Comparison of ENCODE assay signal across 14 cellular contexts in genomic region chr10:124906551-124907001, GRCh38. TPM values are rescaled to one million over a fixed set of nuclear protein-coding genes. Genes with fewer than 3 reads are reported as not detected.
A peak's percentile ranks its signal among the peaks of the same experiment; 100 is the strongest.
DNase-seq lines count a peak whose midpoint lies in the region; ATAC-seq and TF ChIP-seq lines count a peak whose summit lies in the region.
"Had no signal": no experiment of that assay in that cellular context is flagged by ENCODE, and none has a peak within 500 bp of the region (broad histone marks: within the 10 kb centered on the region; RNA-seq: fewer than 3 reads in every experiment).

No MANE protein-coding gene starts in this region.

- H3K4me3 ChIP-seq in SJSA1: no peak overlapping the region

- peak overlapping the region; percentile 92 for H3K27ac ChIP-seq in SJSA1

- H3K4me1 Mint-ChIP-seq in osteocyte (ENCODE audit: unreplicated experiment) (peaks cover 20% of the 10 kb centered on the region), T-helper 17 cell (peaks cover 5% of the 10 kb centered on the region)

- H3K27ac Mint-ChIP-seq in osteocyte (ENCODE audit: unreplicated experiment) (peak overlapping the region; percentile 32), T-helper 17 cell (no peak overlapping the region)
- H3K27ac Mint-ChIP-seq: activated naive CD4-positive, alpha-beta T cell treated with anti-CD3 and anti-CD28 coated beads, Interleukin-2, amount 10 ng/mL, durations not matched to agents 7 days and 5 days; IgD-negative memory B cell; stimulated activated naive B cell treated with anti-CD40 and anti-IgM and Interleukin-4, amounts not matched to agents 10 μg/mL and 1 μg/mL and 100 μg/mL, for 72 hours had no signal

- H3K36me3 Mint-ChIP-seq in osteocyte (ENCODE audit: unreplicated experiment): no peaks in the 10 kb centered on the region
- peaks cover under 1% of the 10 kb centered on the region for H3K36me3 Mint-ChIP-seq in T-helper 17 cell (ENCODE audit: low read depth)
- H3K36me3 Mint-ChIP-seq: activated naive CD4-positive, alpha-beta T cell treated with anti-CD3 and anti-CD28 coated beads, Interleukin-2, amount 10 ng/mL, durations not matched to agents 7 days and 5 days; IgD-negative memory B cell; stimulated activated naive B cell treated with anti-CD40 and anti-IgM and Interleukin-4, amounts not matched to agents 10 μg/mL and 1 μg/mL and 100 μg/mL, for 72 hours had no signal

- ATAC-seq in T-helper 17 cell (no peak), esophagus mucosa (no peak)
- ATAC-seq: stimulated activated naive B cell treated with anti-CD40 and anti-IgM and Interleukin-4, amounts not matched to agents 10 μg/mL and 1 μg/mL and 100 μg/mL, for 72 hours had no signal

- no peaks in the 10 kb centered on the region for H3K36me3 ChIP-seq in SJSA1

- H3K4me1 ChIP-seq in SJSA1 (replicated peaks): peaks cover 27% of the 10 kb centered on the region

- H3K9me3 Mint-ChIP-seq in osteocyte (ENCODE audit: unreplicated experiment): no peaks in the 10 kb centered on the region
- H3K9me3 Mint-ChIP-seq: activated naive CD4-positive, alpha-beta T cell treated with anti-CD3 and anti-CD28 coated beads, Interleukin-2, amount 10 ng/mL, durations not matched to agents 7 days and 5 days; IgD-negative memory B cell; stimulated activated naive B cell treated with anti-CD40 and anti-IgM and Interleukin-4, amounts not matched to agents 10 μg/mL and 1 μg/mL and 100 μg/mL, for 72 hours had no signal

- H3K27me3 ChIP-seq in SJSA1 (replicated peaks): no peaks in the 10 kb centered on the region

- TF ChIP-seq CTCF in osteocyte (IDR thresholded peaks at IDR 0.05): no peak

- no peaks in the 10 kb centered on the region for H3K9me3 ChIP-seq in SJSA1 (replicated peaks)
- H3K9me3 ChIP-seq in T-helper 17 cell (ENCODE audit: control insufficient read depth, low read length, poor library complexity, severe bottlenecking): no peaks in the 10 kb centered on the region

- H3K27me3 Mint-ChIP-seq in osteocyte (ENCODE audit: unreplicated experiment) (no peaks in the 10 kb centered on the region), T-helper 17 cell (peaks cover 27% of the 10 kb centered on the region)

- H3K4me3 Mint-ChIP-seq in osteocyte (ENCODE audit: unreplicated experiment) (peak overlapping the region; percentile 7), T-helper 17 cell (no peak overlapping the region)
- H3K4me3 Mint-ChIP-seq: activated naive CD4-positive, alpha-beta T cell treated with anti-CD3 and anti-CD28 coated beads, Interleukin-2, amount 10 ng/mL, durations not matched to agents 7 days and 5 days; IgD-negative memory B cell; stimulated activated naive B cell treated with anti-CD40 and anti-IgM and Interleukin-4, amounts not matched to agents 10 μg/mL and 1 μg/mL and 100 μg/mL, for 72 hours had no signal

- DNase-seq in EH (ENCODE audit: low read depth) (peak; percentile 95), SJSA1 (ENCODE audit: low read depth in 1 of 2, low spot score in 2 of 2) (peak; percentile 60 to 92), fibroblast of gingiva (ENCODE audit: low read depth) (peak; percentile 89), osteocyte (ENCODE audit: extremely low spot score, unreplicated experiment) (no peak), T-helper 17 cell (no peak), NCI-H1105 (lab: John Stamatoyannopoulos, UW) (no peak), T-helper 9 cell (no peak)
- DNase-seq: activated naive CD4-positive, alpha-beta T cell treated with anti-CD3 and anti-CD28 coated beads, Interleukin-2, amount 10 ng/mL, durations not matched to agents 7 days and 5 days; foreskin melanocyte; NCI-H1417 treated with DMSO at 0.1 percent for 48 hours; stimulated activated CD4-positive, alpha-beta T cell treated with anti-CD3 and anti-CD28 coated beads, Interleukin-4, amount 100 ng/mL, for 24 hours; stimulated activated naive B cell treated with anti-CD40 and anti-IgM and Interleukin-4, amounts not matched to agents 10 μg/mL and 1 μg/mL and 100 μg/mL, for 72 hours had no signal

RNA-seq across cellular contexts. Expression of gene ZRANB1, which starts 35.3 kb away (rescaled TPM):
- total RNA-seq in SJSA1 (2014; rRNA removed; shearing (Covaris generic)): 20.8 and 27.1 TPM in 2 replicates
- total RNA-seq in osteocyte (26.4 and 26.8 TPM in 2 replicates), T-helper 17 cell (10 to 100 TPM; 19.4 to 21.3 TPM), esophagus mucosa (14.2 TPM)

Comparison
In these comparisons a context has a peak if more than half of its experiments do, and no peak if none do; other contexts are left out.
1. DNase-seq: peak in EH (single experiment), SJSA1 (2 of 2) and fibroblast of gingiva (single experiment); none in osteocyte (single experiment), T-helper 17 cell (0 of 3), NCI-H1105 (single experiment) and T-helper 9 cell (single experiment).